Comparison of ENCODE assay signal across 21 cellular contexts in genomic region chr4:101475246-101475645, GRCh38.
"Had no signal": no experiment of that assay in that cellular context is flagged by ENCODE, and none has a peak within 500 bp of the region (broad histone marks: within the 10 kb centered on the region; RNA-seq: fewer than 3 reads in every experiment).

No MANE protein-coding gene starts in this region.

- H3K27ac ChIP-seq: esophagus squamous epithelium, left ventricle myocardium inferior, neutrophil, skin epidermis, tibial artery had no signal

- H3K36me3 ChIP-seq: esophagus squamous epithelium, left ventricle myocardium inferior, neutrophil, tibial artery had no signal

- H3K4me1 ChIP-seq: esophagus squamous epithelium, left ventricle myocardium inferior, tibial artery had no signal

- H3K9me3 ChIP-seq: esophagus squamous epithelium, left ventricle myocardium inferior, neutrophil, tibial artery had no signal

- H3K4me3 ChIP-seq: esophagus squamous epithelium, left ventricle myocardium inferior, skin epidermis, tibial artery had no signal

- H3K27me3 ChIP-seq: esophagus squamous epithelium, neutrophil, tibial artery had no signal

- DNase-seq: activated CD4-positive, alpha-beta T cell treated with anti-CD3 and anti-CD28 coated beads, Interleukin-2, amount 10 ng/mL, durations not matched to agents 24 days and 14 days; activated CD4-positive, CD25-positive, alpha-beta regulatory T cell; activated CD8-positive, alpha-beta memory T cell treated with anti-CD3 and anti-CD28 coated beads, Interleukin-2, amount 50 U/mL, for 4 hours; activated CD8-positive, alpha-beta T cell treated with anti-CD3 and anti-CD28 coated beads, Interleukin-2, amount 10 ng/mL, durations not matched to agents 7 days and 5 days; activated effector memory CD4-positive, alpha-beta T cell treated with anti-CD3 and anti-CD28 coated beads, Interleukin-2, amount 50 U/mL, for 16 hours; activated T-cell treated with anti-CD3 and anti-CD28 coated beads, Interleukin-2, amount 50 U/mL, for 48 hours; central memory CD4-positive, alpha-beta T cell; cortex of kidney; effector CD8-positive, alpha-beta T cell; esophagus squamous epithelium; glutamatergic neuron; hypothalamus; left ventricle myocardium inferior; naive B cell; posterior cingulate gyrus; retina; stimulated activated CD4-positive, alpha-beta T cell treated with anti-CD3 and anti-CD28 coated beads, Interleukin-4, amount 100 ng/mL, for 24 hours; stimulated activated naive CD4-positive, alpha-beta T cell; tibial artery had no signal
